ENCODE assay signal across 1 cellular context in genomic region chr5:5360878-5361520, GRCh38.
TF ChIP-seq lines count a peak whose summit lies in the region.

No MANE protein-coding gene starts in this region.

TF ChIP-seq in HepG2, 621 proteins besides CTCF, POLR2A, EP300 and RAD21 (continued from another document and continues in another):
- no peak for TF ChIP-seq ZNF850 (CRISPR knock-in tag; conservative IDR thresholded peaks at IDR 0.05)
- TF ChIP-seq PBX2 (CRISPR knock-in tag; IDR thresholded peaks at IDR 0.05), result 0 out of 2 replicates have a peak, but pooled peaks have one; percentile 8
- no peak for TF ChIP-seq FOSL1 (CRISPR knock-in tag; IDR thresholded peaks at IDR 0.05; ENCODE audit: borderline replicate concordance)
- TF ChIP-seq MBD4 (IDR thresholded peaks at IDR 0.05; ENCODE audit: borderline replicate concordance, low read length), result no peak
- no peak for TF ChIP-seq ZFAT (CRISPR knock-in tag; conservative IDR thresholded peaks at IDR 0.05)
- no peak for TF ChIP-seq JUNB (CRISPR knock-in tag; IDR thresholded peaks at IDR 0.05; ENCODE audit: borderline replicate concordance)
- TF ChIP-seq MLX (CRISPR knock-in tag; IDR thresholded peaks at IDR 0.05), result peak; percentile 96
- TF ChIP-seq ZNF331 (CRISPR knock-in tag; IDR thresholded peaks at IDR 0.05), result peak; percentile 85
- TF ChIP-seq ZNF382 (CRISPR knock-in tag; IDR thresholded peaks at IDR 0.05; ENCODE audit: borderline replicate concordance), result no peak
- no peak for TF ChIP-seq NFATC3 (CRISPR knock-in tag; IDR thresholded peaks at IDR 0.05)
- TF ChIP-seq FOXO4 (CRISPR knock-in tag; conservative IDR thresholded peaks at IDR 0.05), result no peak
- no peak for TF ChIP-seq ZBTB1 (CRISPR knock-in tag; IDR thresholded peaks at IDR 0.05; ENCODE audit: borderline replicate concordance)
- peak; percentile 39; the same call in 1 of the 2 replicates for TF ChIP-seq ZNF629 (CRISPR knock-in tag; conservative IDR thresholded peaks at IDR 0.05)
- TF ChIP-seq, protein P1, sequence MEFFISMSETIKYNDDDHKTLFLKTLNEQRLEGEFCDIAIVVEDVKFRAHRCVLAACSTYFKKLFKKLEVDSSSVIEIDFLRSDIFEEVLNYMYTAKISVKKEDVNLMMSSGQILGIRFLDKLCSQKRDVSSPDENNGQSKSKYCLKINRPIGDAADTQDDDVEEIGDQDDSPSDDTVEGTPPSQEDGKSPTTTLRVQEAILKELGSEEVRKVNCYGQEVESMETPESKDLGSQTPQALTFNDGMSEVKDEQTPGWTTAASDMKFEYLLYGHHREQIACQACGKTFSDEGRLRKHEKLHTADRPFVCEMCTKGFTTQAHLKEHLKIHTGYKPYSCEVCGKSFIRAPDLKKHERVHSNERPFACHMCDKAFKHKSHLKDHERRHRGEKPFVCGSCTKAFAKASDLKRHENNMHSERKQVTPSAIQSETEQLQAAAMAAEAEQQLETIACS (CRISPR knock-in tag; IDR thresholded peaks at IDR 0.05), result no peak
- peak; percentile 35; the same call in 1 of the 2 replicates for TF ChIP-seq SP5 (CRISPR knock-in tag; IDR thresholded peaks at IDR 0.05; ENCODE audit: borderline replicate concordance, low read depth)
- no peak for TF ChIP-seq SCMH1 (CRISPR knock-in tag; IDR thresholded peaks at IDR 0.05; ENCODE audit: borderline replicate concordance)
- no peak for TF ChIP-seq ZNF317 (CRISPR knock-in tag; IDR thresholded peaks at IDR 0.05)
- no peak for TF ChIP-seq ZNF138 (CRISPR knock-in tag; IDR thresholded peaks at IDR 0.05; ENCODE audit: low read depth)
- TF ChIP-seq ZNF12 (CRISPR knock-in tag; IDR thresholded peaks at IDR 0.05), result no peak
- TF ChIP-seq ZBTB37 (CRISPR knock-in tag; IDR thresholded peaks at IDR 0.05), result no peak
- TF ChIP-seq, protein P2, sequence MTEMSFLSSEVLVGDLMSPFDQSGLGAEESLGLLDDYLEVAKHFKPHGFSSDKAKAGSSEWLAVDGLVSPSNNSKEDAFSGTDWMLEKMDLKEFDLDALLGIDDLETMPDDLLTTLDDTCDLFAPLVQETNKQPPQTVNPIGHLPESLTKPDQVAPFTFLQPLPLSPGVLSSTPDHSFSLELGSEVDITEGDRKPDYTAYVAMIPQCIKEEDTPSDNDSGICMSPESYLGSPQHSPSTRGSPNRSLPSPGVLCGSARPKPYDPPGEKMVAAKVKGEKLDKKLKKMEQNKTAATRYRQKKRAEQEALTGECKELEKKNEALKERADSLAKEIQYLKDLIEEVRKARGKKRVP (CRISPR knock-in tag; IDR thresholded peaks at IDR 0.05), result no peak
- TF ChIP-seq FOXO1 (CRISPR knock-in tag; IDR thresholded peaks at IDR 0.05), result peak; percentile 85
- no peak for TF ChIP-seq ZNF225 (CRISPR knock-in tag; IDR thresholded peaks at IDR 0.05)
- TF ChIP-seq, protein P3, sequence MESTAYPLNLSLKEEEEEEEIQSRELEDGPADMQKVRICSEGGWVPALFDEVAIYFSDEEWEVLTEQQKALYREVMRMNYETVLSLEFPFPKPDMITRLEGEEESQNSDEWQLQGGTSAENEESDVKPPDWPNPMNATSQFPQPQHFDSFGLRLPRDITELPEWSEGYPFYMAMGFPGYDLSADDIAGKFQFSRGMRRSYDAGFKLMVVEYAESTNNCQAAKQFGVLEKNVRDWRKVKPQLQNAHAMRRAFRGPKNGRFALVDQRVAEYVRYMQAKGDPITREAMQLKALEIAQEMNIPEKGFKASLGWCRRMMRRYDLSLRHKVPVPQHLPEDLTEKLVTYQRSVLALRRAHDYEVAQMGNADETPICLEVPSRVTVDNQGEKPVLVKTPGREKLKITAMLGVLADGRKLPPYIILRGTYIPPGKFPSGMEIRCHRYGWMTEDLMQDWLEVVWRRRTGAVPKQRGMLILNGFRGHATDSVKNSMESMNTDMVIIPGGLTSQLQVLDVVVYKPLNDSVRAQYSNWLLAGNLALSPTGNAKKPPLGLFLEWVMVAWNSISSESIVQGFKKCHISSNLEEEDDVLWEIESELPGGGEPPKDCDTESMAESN (CRISPR knock-in tag; conservative IDR thresholded peaks at IDR 0.05), result no peak
- no peak for TF ChIP-seq IRX3 (CRISPR knock-in tag; IDR thresholded peaks at IDR 0.05; ENCODE audit: borderline replicate concordance, low read depth)
- TF ChIP-seq FOXK1 (CRISPR knock-in tag; IDR thresholded peaks at IDR 0.05; ENCODE audit: borderline replicate concordance, low read depth), result peak; percentile 72; the same call in 1 of the 2 replicates
- TF ChIP-seq RBFOX2 (IDR thresholded peaks at IDR 0.05; ENCODE audit: low read depth, low read length), result 0 out of 2 replicates have a peak, but pooled peaks have one; percentile 14
- TF ChIP-seq, protein P4, sequence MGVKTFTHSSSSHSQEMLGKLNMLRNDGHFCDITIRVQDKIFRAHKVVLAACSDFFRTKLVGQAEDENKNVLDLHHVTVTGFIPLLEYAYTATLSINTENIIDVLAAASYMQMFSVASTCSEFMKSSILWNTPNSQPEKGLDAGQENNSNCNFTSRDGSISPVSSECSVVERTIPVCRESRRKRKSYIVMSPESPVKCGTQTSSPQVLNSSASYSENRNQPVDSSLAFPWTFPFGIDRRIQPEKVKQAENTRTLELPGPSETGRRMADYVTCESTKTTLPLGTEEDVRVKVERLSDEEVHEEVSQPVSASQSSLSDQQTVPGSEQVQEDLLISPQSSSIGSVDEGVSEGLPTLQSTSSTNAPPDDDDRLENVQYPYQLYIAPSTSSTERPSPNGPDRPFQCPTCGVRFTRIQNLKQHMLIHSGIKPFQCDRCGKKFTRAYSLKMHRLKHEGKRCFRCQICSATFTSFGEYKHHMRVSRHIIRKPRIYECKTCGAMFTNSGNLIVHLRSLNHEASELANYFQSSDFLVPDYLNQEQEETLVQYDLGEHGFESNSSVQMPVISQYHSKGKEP (CRISPR knock-in tag; IDR thresholded peaks at IDR 0.05), result no peak
- TF ChIP-seq CSRNP1 (CRISPR knock-in tag; IDR thresholded peaks at IDR 0.05), result peak; percentile 58; the same call in 1 of the 2 replicates
- no peak for TF ChIP-seq IRF9 (CRISPR knock-in tag; IDR thresholded peaks at IDR 0.05; ENCODE audit: borderline replicate concordance)
- no peak for TF ChIP-seq ZNF441 (CRISPR knock-in tag; IDR thresholded peaks at IDR 0.05; ENCODE audit: borderline replicate concordance)
- TF ChIP-seq, protein P5, sequence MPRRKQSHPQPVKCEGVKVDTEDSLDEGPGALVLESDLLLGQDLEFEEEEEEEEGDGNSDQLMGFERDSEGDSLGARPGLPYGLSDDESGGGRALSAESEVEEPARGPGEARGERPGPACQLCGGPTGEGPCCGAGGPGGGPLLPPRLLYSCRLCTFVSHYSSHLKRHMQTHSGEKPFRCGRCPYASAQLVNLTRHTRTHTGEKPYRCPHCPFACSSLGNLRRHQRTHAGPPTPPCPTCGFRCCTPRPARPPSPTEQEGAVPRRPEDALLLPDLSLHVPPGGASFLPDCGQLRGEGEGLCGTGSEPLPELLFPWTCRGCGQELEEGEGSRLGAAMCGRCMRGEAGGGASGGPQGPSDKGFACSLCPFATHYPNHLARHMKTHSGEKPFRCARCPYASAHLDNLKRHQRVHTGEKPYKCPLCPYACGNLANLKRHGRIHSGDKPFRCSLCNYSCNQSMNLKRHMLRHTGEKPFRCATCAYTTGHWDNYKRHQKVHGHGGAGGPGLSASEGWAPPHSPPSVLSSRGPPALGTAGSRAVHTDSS (CRISPR knock-in tag; conservative IDR thresholded peaks at IDR 0.05), result no peak
- TF ChIP-seq CEBPB (IDR thresholded peaks at IDR 0.05; ENCODE audit: borderline replicate concordance, low read depth, low read length), result peak; percentile 83
- no peak for TF ChIP-seq E2F5 (CRISPR knock-in tag; conservative IDR thresholded peaks at IDR 0.05)
- TF ChIP-seq, protein P6, sequence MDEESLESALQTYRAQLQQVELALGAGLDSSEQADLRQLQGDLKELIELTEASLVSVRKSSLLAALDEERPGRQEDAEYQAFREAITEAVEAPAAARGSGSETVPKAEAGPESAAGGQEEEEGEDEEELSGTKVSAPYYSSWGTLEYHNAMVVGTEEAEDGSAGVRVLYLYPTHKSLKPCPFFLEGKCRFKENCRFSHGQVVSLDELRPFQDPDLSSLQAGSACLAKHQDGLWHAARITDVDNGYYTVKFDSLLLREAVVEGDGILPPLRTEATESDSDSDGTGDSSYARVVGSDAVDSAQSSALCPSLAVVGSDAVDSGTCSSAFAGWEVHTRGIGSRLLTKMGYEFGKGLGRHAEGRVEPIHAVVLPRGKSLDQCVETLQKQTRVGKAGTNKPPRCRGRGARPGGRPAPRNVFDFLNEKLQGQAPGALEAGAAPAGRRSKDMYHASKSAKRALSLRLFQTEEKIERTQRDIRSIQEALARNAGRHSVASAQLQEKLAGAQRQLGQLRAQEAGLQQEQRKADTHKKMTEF (CRISPR knock-in tag; IDR thresholded peaks at IDR 0.05), result peak; percentile 82
- 0 out of 2 replicates have a peak, but pooled peaks have one; percentile 30 for TF ChIP-seq USF2 (IDR thresholded peaks at IDR 0.05; ENCODE audit: low read depth, low read length)
- peak; percentile 49; the same call in 1 of the 2 replicates for TF ChIP-seq USF2 (CRISPR knock-in tag; IDR thresholded peaks at IDR 0.05; ENCODE audit: borderline replicate concordance)
- no peak for TF ChIP-seq SMAD1 (CRISPR knock-in tag; IDR thresholded peaks at IDR 0.05; ENCODE audit: borderline replicate concordance, low read depth)
- TF ChIP-seq KDM5B (CRISPR knock-in tag; IDR thresholded peaks at IDR 0.05; ENCODE audit: borderline replicate concordance), result no peak
